ENCODE assay signal across 11 cellular contexts in the genomic region with DNA sequence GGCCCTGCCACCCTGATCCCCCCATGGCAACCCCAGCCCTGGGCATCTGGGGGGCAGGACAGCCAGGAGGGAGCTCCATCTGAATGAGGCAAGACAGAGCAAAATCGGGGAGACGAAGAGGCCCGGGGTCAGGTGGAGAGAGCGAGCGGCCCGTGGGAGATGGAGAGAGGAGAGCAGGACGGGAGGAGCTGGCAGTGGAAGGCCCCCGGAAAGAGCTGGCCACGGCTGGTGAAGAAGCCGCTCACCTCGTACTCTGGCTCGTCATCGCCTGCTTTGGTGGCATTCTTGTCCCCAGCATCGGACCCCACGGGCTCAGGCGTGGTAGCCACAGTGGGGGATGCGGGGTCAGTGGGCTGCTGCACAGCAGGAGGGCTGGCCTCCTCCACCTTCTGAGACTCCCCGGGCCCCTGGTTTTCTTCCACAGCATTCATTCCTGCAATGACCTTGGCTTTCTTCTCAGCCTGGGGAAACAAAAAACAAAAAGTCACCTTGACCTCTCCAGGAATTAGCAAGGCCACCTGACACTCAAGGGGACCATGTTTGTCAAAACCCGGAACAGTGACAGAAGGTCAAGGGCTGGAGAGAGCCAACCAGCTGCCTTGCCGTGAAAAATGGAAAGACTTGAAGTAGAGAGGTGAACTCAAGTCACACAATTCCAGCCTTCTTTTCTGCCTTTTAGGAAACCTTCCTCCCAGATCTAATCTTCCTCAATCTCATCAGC.
"Had no signal": no experiment of that assay in that cellular context is flagged by ENCODE, and none has a peak within 500 bp of the region (broad histone marks: within the 10 kb centered on the region; RNA-seq: fewer than 3 reads in every experiment).

No MANE protein-coding gene starts in this region.

- H3K27me3 ChIP-seq: right atrium auricular region, thyroid gland had no signal

- H3K27ac ChIP-seq: right atrium auricular region, skin epidermis, thyroid gland had no signal

- FAIRE-seq: astrocyte had no signal

- H3K9me3 ChIP-seq: mucosa of descending colon, right atrium auricular region, thyroid gland had no signal

- H3K4me3 ChIP-seq: mucosa of descending colon, right atrium auricular region, skin epidermis, thyroid gland had no signal

- H3K9me3 Mint-ChIP-seq: naive thymus-derived CD4-positive, alpha-beta T cell had no signal

- ATAC-seq: left lobe of liver; mucosa of descending colon; naive thymus-derived CD4-positive, alpha-beta T cell had no signal

- DNase-seq: activated CD4-positive, alpha-beta T cell treated with anti-CD3 and anti-CD28 coated beads, Interleukin-2, amount 50 U/mL, for 1 hour; activated gamma-delta T cell; activated T-cell treated with anti-CD3 and anti-CD28 coated beads, Interleukin-2, amount 50 U/mL, for 1 hour; mammary epithelial cell; mucosa of descending colon; naive thymus-derived CD4-positive, alpha-beta T cell; thyroid gland had no signal

- H3K27me3 Mint-ChIP-seq: naive thymus-derived CD4-positive, alpha-beta T cell had no signal

- H3K4me3 Mint-ChIP-seq: naive thymus-derived CD4-positive, alpha-beta T cell had no signal
